In genomic region chr16:75238132-75238852, GRCh38 we compare ENCODE assay signal across 9 cellular contexts. TPM values are rescaled to one million over a fixed set of nuclear protein-coding genes. Genes with fewer than 3 reads are reported as not detected.
A peak's percentile ranks its signal among the peaks of the same experiment; 100 is the strongest.
DNase-seq lines count a peak whose midpoint lies in the region; ATAC-seq and TF ChIP-seq lines count a peak whose summit lies in the region.
"Had no signal": no experiment of that assay in that cellular context is flagged by ENCODE, and none has a peak within 500 bp of the region (broad histone marks: within the 10 kb centered on the region; RNA-seq: fewer than 3 reads in every experiment).

No MANE protein-coding gene starts in this region.

- TF ChIP-seq CTCF in IMR-90 (conservative IDR thresholded peaks at IDR 0.05; ENCODE audit: low read depth, low read length): no peak
- TF ChIP-seq CTCF in thyroid gland (IDR thresholded peaks at IDR 0.05): no peak

- DNase-seq in IMR-90: peak; percentile 91
- peak; percentile 87 for DNase-seq in cerebellar cortex (ENCODE audit: low spot score)
- peak; percentile 51 for DNase-seq in left kidney (ENCODE audit: low read depth, low spot score)
- DNase-seq in thyroid gland: peak; percentile 94
- no peak for DNase-seq in NOMO-1 treated with DMSO at 0.1 percent for 48 hours (lab: John Stamatoyannopoulos, UW; ENCODE audit: unreplicated experiment)
- no peak for DNase-seq in NCI-H128 (lab: John Stamatoyannopoulos, UW; ENCODE audit: unreplicated experiment)
- DNase-seq: activated CD8-positive, alpha-beta T cell treated with anti-CD3 and anti-CD28 coated beads for 36 hours had no signal

- peak overlapping the region; percentile 10; the same call in 1 of the 2 replicates for H3K4me2 ChIP-seq in IMR-90 (ENCODE audit: low read depth, low read length)

- no peak overlapping the region for H3K4me3 ChIP-seq in IMR-90 (ENCODE audit: insufficient read depth, low read depth, low read length)
- H3K4me3 ChIP-seq in thyroid gland (replicated peaks in 1 of 3): no peak overlapping the region

- H3K36me3 ChIP-seq in IMR-90 (ENCODE audit: control insufficient read depth, insufficient read depth, low read length): peaks cover 75% of the 10 kb centered on the region
- peaks cover 25 to 32% of the 10 kb centered on the region in 2 donors for H3K36me3 ChIP-seq in thyroid gland
- H3K36me3 ChIP-seq: neutrophil had no signal

- CTCF ChIA-PET in IMR-90 (lab: Yijun Ruan, JAX): interaction anchor here (1.1 kb wide), 2 partner anchors 67 to 169 kb away, joined by 3 read pairs; no protein-coding TSS in a partner anchor

- H3K23ac ChIP-seq in IMR-90 (ENCODE audit: low read depth, low read length): peak overlapping the region; percentile 85

- H4K20me1 ChIP-seq in IMR-90 (ENCODE audit: insufficient read depth, low read length): peaks cover 90% of the 10 kb centered on the region

- no peak overlapping the region for H3K56ac ChIP-seq in IMR-90 (ENCODE audit: extremely low read depth, insufficient read depth, low read length)

- dilution Hi-C loops in IMR-90 (cut with HindIII; ENCODE audit: low sequenced_read_pairs, unreplicated experiment): no loop called here

- H3K9me3 ChIP-seq in IMR-90 (ENCODE audit: control insufficient read depth, insufficient read depth, low read length) (no peaks in the 10 kb centered on the region), thyroid gland (no peaks in the 10 kb centered on the region)
- H3K9me3 ChIP-seq: neutrophil had no signal

- H2BK20ac ChIP-seq in IMR-90 (ENCODE audit: low read depth, low read length): 0 out of 2 replicates have a peak overlapping the region, but pooled peaks have one; percentile 18

- H3K4me1 ChIP-seq in IMR-90 (ENCODE audit: control insufficient read depth, insufficient read depth, low read length) (peaks cover 33% of the 10 kb centered on the region), thyroid gland (peaks cover 27 to 48% of the 10 kb centered on the region in 2 donors)

- peaks cover 10 to 58% of the 10 kb centered on the region in 2 experiments; a peak in 3 of 4 replicates for H3K79me1 ChIP-seq in IMR-90 (ENCODE audit: low read depth in 1 of 2, low read length in 2 of 2)

- H3K9me1 ChIP-seq in IMR-90 (ENCODE audit: insufficient read depth, low read length): peaks cover 10% of the 10 kb centered on the region

- 11% methylated on average over 5 of the region's 25 CpGs; no CpG with 5 or more reads in 1 of the 2 experiments for WGBS in IMR-90 (ENCODE audit: extremely low coverage in 2 of 2, insufficient read length in 1 of 2), 2 experiments
- WGBS in thyroid gland, 2 donors: 33 to 54% methylated on average over 7 to 10 of the region's 25 CpGs

- H2BK120ac ChIP-seq in IMR-90 (ENCODE audit: low read depth, low read length): peak overlapping the region; percentile 75; the same call in 1 of the 2 replicates

- H2AK5ac ChIP-seq in IMR-90 (ENCODE audit: low read depth, low read length): peak overlapping the region; percentile 94

- POLR2A ChIA-PET in IMR-90 (lab: Charles Lee; ENCODE audit: unreplicated experiment): no interaction called here

- in situ Hi-C loops in IMR-90 (cut with MboI; ENCODE audit: low sequenced_read_pairs): no loop called here

- peak overlapping the region; percentile 28; the same call in 1 of the 2 replicates for H4K5ac ChIP-seq in IMR-90 (ENCODE audit: low read depth, low read length)

- H2BK5ac ChIP-seq in IMR-90 (ENCODE audit: low read depth, low read length, poor library complexity, severe bottlenecking): peak overlapping the region; percentile 94

- H3K27me3 ChIP-seq in IMR-90 (ENCODE audit: control insufficient read depth, insufficient read depth, low read length): no peaks in the 10 kb centered on the region
- no peaks in the 10 kb centered on the region for H3K27me3 ChIP-seq in thyroid gland

- peak overlapping the region; percentile 80; the same call in 1 of the 3 replicates for H2BK15ac ChIP-seq in IMR-90 (ENCODE audit: low read depth, low read length)

- H4K8ac ChIP-seq in IMR-90 (ENCODE audit: low read depth in 2 of 2, low read length in 2 of 2): peak overlapping the region; percentile 64 to 86; a peak in 3 of 4 replicates

- peak overlapping the region; percentile 74 for H3K14ac ChIP-seq in IMR-90 (replicated peaks; ENCODE audit: low read depth, low read length)

- BruUV-seq in IMR-90 (replicated peaks; lab: Mats Ljungman, UMichigan): no TSS peak

- ATAC-seq in IMR-90 (ENCODE audit: low read depth) (peak; percentile 77), HG02642 (IDR thresholded peaks at IDR 0.05; ENCODE audit: poor library complexity, unreplicated experiment) (no peak)
- ATAC-seq: activated CD8-positive, alpha-beta T cell treated with anti-CD3 and anti-CD28 coated beads for 36 hours had no signal

- H3K18ac ChIP-seq in IMR-90 (ENCODE audit: low read depth, low read length): peak overlapping the region; percentile 40; the same call in 1 of the 2 replicates

- H4K91ac ChIP-seq in IMR-90 (ENCODE audit: insufficient read depth, low read depth, low read length): peak overlapping the region; percentile 93

- H2AFZ ChIP-seq in IMR-90 (replicated peaks; ENCODE audit: low read length, poor library complexity): peak overlapping the region; percentile 71

- peak overlapping the region; percentile 98 for H2AK9ac ChIP-seq in IMR-90 (replicated peaks; ENCODE audit: low read depth, low read length, poor library complexity)

- TF ChIP-seq POLR2A in IMR-90 (IDR thresholded peaks at IDR 0.05; ENCODE audit: low read depth, low read length): no peak
- TF ChIP-seq POLR2A in thyroid gland (IDR thresholded peaks at IDR 0.05): no peak

- peak overlapping the region; percentile 45 for H3K9ac ChIP-seq in IMR-90 (ENCODE audit: low read depth, low read length)

- H3K27ac ChIP-seq in IMR-90 (ENCODE audit: insufficient read depth, low read length) (peak overlapping the region; percentile 87), thyroid gland (peak overlapping the region; percentile 78 to 96 (median 88))
- H3K27ac ChIP-seq: neutrophil had no signal

- H3K4ac ChIP-seq in IMR-90 (ENCODE audit: low read depth, low read length): peak overlapping the region; percentile 95

- TF ChIP-seq RAD21 in IMR-90 (IDR thresholded peaks at IDR 0.05; ENCODE audit: low read length): peak; percentile 10; the same call in 1 of the 2 replicates

- intact Hi-C loops in IMR-90 (cut with micrococcal nuclease) (no loop called here), thyroid gland (cut with DNase I) (no loop called here)

TF ChIP-seq in IMR-90, 13 proteins besides CTCF, POLR2A, EP300 and RAD21:
- TF ChIP-seq RFX5 (IDR thresholded peaks at IDR 0.05; ENCODE audit: low read depth, low read length): no peak
- TF ChIP-seq MAZ (IDR thresholded peaks at IDR 0.05; ENCODE audit: borderline replicate concordance, low read depth, low read length): peak; percentile 79
- TF ChIP-seq CHD1 (IDR thresholded peaks at IDR 0.05; ENCODE audit: low read depth, low read length): no peak
- no peak for TF ChIP-seq USF2 (IDR thresholded peaks at IDR 0.05; ENCODE audit: low read depth, low read length)
- peak; percentile 84 for TF ChIP-seq MXI1 (IDR thresholded peaks at IDR 0.05; ENCODE audit: borderline replicate concordance, low read depth, low read length)
- TF ChIP-seq SMC3 (IDR thresholded peaks at IDR 0.05; ENCODE audit: low read depth, low read length): peak; percentile 14; the same call in 1 of the 2 replicates

RNA-seq across cellular contexts. Expression of gene BCAR1, which starts 13.1 kb away (rescaled TPM):
- total RNA-seq in IMR-90 (2012; rRNA removed): 17.8 and 18.1 TPM in 2 replicates
- polyA plus RNA-seq in IMR-90 (2012; rRNA removed): 99.4 and 127 TPM in 2 replicates
- 84.8 and 140 TPM in 2 replicates for polyA plus RNA-seq in IMR-90 (2012; cell fraction: cytosol; rRNA removed)
- 214 and 473 TPM in 2 replicates for polyA plus RNA-seq in IMR-90 (2012; cell fraction: nucleus; rRNA removed; ENCODE audit: low replicate concordance)
- 10 to 100 TPM; 51.1 to 89.9 (median 71.3) TPM for total RNA-seq in thyroid gland

RNA-seq across cellular contexts. Expression of gene CTRB1, which starts 19.5 kb away (rescaled TPM):
- total RNA-seq in IMR-90 (2012; rRNA removed): not detected in 2 replicates
- not detected in 2 replicates for polyA plus RNA-seq in IMR-90 (2012; rRNA removed)
- polyA plus RNA-seq in IMR-90 (2012; cell fraction: cytosol; rRNA removed): not detected in 2 replicates
- polyA plus RNA-seq in IMR-90 (2012; cell fraction: nucleus; rRNA removed; ENCODE audit: low replicate concordance): not detected in 2 replicates
- total RNA-seq in thyroid gland: not detected
- total RNA-seq: activated CD8-positive, alpha-beta T cell treated with anti-CD3 and anti-CD28 coated beads for 36 hours had no signal

RNA-seq across cellular contexts. Expression of gene CTRB2, which starts 31.3 kb away (rescaled TPM):
- not detected in 2 replicates for total RNA-seq in IMR-90 (2012; rRNA removed)
- not detected in 2 replicates for polyA plus RNA-seq in IMR-90 (2012; rRNA removed)
- not detected in 2 replicates for polyA plus RNA-seq in IMR-90 (2012; cell fraction: cytosol; rRNA removed)
- 0.09 TPM in 1 of 2 replicates, not detected in the other for polyA plus RNA-seq in IMR-90 (2012; cell fraction: nucleus; rRNA removed; ENCODE audit: low replicate concordance)
- not detected for total RNA-seq in thyroid gland
- total RNA-seq: activated CD8-positive, alpha-beta T cell treated with anti-CD3 and anti-CD28 coated beads for 36 hours had no signal

Comparison
In these comparisons a context has a peak if more than half of its experiments do, and no peak if none do; other contexts are left out.
1. DNase-seq: peak in IMR-90 (single experiment), cerebellar cortex (single experiment), left kidney (single experiment) and thyroid gland (2 of 2); none in NOMO-1 treated with DMSO at 0.1 percent for 48 hours (single experiment) and NCI-H128 (single experiment).